In genomic region chr4:8580321-8581093, GRCh38 we compare ENCODE assay signal across 1 cellular context.
TF ChIP-seq lines count a peak whose summit lies in the region.

GPR78 (plus strand) TSS chr4:8580392; CDS start chr4:8580983, 591 bp downstream.

TF ChIP-seq in HEK293, 187 proteins besides CTCF, POLR2A, EP300 and RAD21 (continued from another document):
- TF ChIP-seq ZNF600 (tag by site-specific recombination; IDR thresholded peaks at IDR 0.05) (peak; percentile 75), KLF16 (tag by site-specific recombination; IDR thresholded peaks at IDR 0.05) (0 out of 2 replicates have a peak, but pooled peaks have one; percentile 27), KLF7 (tag by site-specific recombination; IDR thresholded peaks at IDR 0.05; ENCODE audit: borderline replicate concordance) (no peak), ZFP3 (tag by site-specific recombination; IDR thresholded peaks at IDR 0.05; ENCODE audit: low read depth) (no peak), KLF1 (tag by site-specific recombination; IDR thresholded peaks at IDR 0.05) (peak; percentile 88), ZNF692 (tag by site-specific recombination; IDR thresholded peaks at IDR 0.05) (no peak), ZNF211 (tag by site-specific recombination; IDR thresholded peaks at IDR 0.05; ENCODE audit: low read depth) (no peak), PRDM1 (tag by site-specific recombination; IDR thresholded peaks at IDR 0.05) (no peak), ZNF701 (tag by site-specific recombination; IDR thresholded peaks at IDR 0.05) (no peak), KLF9 (tag by site-specific recombination; IDR thresholded peaks at IDR 0.05; ENCODE audit: low read depth) (peak; percentile 44), ATF2 (tag by site-specific recombination; IDR thresholded peaks at IDR 0.05; ENCODE audit: low read depth) (no peak), ZNF423 (tag by site-specific recombination; IDR thresholded peaks at IDR 0.05) (no peak), ZNF785 (tag by site-specific recombination; IDR thresholded peaks at IDR 0.05) (no peak), ZNF585B (tag by site-specific recombination; IDR thresholded peaks at IDR 0.05) (no peak), SALL2 (tag by site-specific recombination; IDR thresholded peaks at IDR 0.05; ENCODE audit: borderline replicate concordance) (no peak), GLIS2 (tag by site-specific recombination; IDR thresholded peaks at IDR 0.05) (peak; percentile 92)
- TF ChIP-seq, protein P1, sequence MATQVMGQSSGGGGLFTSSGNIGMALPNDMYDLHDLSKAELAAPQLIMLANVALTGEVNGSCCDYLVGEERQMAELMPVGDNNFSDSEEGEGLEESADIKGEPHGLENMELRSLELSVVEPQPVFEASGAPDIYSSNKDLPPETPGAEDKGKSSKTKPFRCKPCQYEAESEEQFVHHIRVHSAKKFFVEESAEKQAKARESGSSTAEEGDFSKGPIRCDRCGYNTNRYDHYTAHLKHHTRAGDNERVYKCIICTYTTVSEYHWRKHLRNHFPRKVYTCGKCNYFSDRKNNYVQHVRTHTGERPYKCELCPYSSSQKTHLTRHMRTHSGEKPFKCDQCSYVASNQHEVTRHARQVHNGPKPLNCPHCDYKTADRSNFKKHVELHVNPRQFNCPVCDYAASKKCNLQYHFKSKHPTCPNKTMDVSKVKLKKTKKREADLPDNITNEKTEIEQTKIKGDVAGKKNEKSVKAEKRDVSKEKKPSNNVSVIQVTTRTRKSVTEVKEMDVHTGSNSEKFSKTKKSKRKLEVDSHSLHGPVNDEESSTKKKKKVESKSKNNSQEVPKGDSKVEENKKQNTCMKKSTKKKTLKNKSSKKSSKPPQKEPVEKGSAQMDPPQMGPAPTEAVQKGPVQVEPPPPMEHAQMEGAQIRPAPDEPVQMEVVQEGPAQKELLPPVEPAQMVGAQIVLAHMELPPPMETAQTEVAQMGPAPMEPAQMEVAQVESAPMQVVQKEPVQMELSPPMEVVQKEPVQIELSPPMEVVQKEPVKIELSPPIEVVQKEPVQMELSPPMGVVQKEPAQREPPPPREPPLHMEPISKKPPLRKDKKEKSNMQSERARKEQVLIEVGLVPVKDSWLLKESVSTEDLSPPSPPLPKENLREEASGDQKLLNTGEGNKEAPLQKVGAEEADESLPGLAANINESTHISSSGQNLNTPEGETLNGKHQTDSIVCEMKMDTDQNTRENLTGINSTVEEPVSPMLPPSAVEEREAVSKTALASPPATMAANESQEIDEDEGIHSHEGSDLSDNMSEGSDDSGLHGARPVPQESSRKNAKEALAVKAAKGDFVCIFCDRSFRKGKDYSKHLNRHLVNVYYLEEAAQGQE (tag by site-specific recombination; IDR thresholded peaks at IDR 0.05): peak; percentile 99
